ENCODE assay signal across 8 cellular contexts in genomic region chr9:128419061-128419925, GRCh38. TPM values are rescaled to one million over a fixed set of nuclear protein-coding genes. Genes with fewer than 3 reads are reported as not detected.
DNase-seq lines count a peak whose midpoint lies in the region; ATAC-seq, FAIRE-seq and TF ChIP-seq lines count a peak whose summit lies in the region.

No MANE protein-coding gene starts in this region.

- H3K4me3 Mint-ChIP-seq in stimulated activated naive CD8-positive, alpha-beta T cell treated with anti-CD3 and anti-CD28 coated beads, Interleukin-15, Interleukin-2, amounts not matched to agents 100 ng/mL and 50 ng/mL, for 24 hours: peak overlapping the region; percentile 77
- H3K4me3 Mint-ChIP-seq in WTC11: peak overlapping the region; percentile 67

- H3K27ac ChIP-seq in stomach: peak overlapping the region in 2 of 5 donors; percentile 78 to 82

- no peak for TF ChIP-seq CTCF in WTC11 (IDR thresholded peaks at IDR 0.05)
- TF ChIP-seq CTCF in fibroblast of villous mesenchyme (IDR thresholded peaks at IDR 0.05; ENCODE audit: insufficient read depth, low read depth, low read length): no peak
- no peak for TF ChIP-seq CTCF in stomach (IDR thresholded peaks at IDR 0.05)
- TF ChIP-seq CTCF in GM13977 (IDR thresholded peaks at IDR 0.05; ENCODE audit: extremely low read depth, insufficient read depth, missing control alignments): no peak

- POLR2A ChIA-PET in WTC11 (lab: Charles Lee): interaction anchor here (0.6 to 1.5 kb wide), 3 partner anchors 35 to 143 kb away, joined by 3 to 4 read pairs (median 4); partner anchors contain the start of genes GOLGA2 and SWI5

- H3K36me3 Mint-ChIP-seq in stimulated activated naive CD8-positive, alpha-beta T cell treated with anti-CD3 and anti-CD28 coated beads, Interleukin-15, Interleukin-2, amounts not matched to agents 100 ng/mL and 50 ng/mL, for 24 hours (ENCODE audit: low read depth): no peaks in the 10 kb centered on the region
- H3K36me3 Mint-ChIP-seq in WTC11: no peaks in the 10 kb centered on the region

- TF ChIP-seq EP300 in stomach (IDR thresholded peaks at IDR 0.05): no peak

- 8 to 16% (median 10%) methylated on average over 22 to 28 of the region's 28 CpGs for WGBS in stomach, 5 donors

- no peak for TF ChIP-seq POLR2A in stomach (IDR thresholded peaks at IDR 0.05)
- no peak for TF ChIP-seq POLR2A in GM12892 (IDR thresholded peaks at IDR 0.05; ENCODE audit: low read depth, low read length)

- intact Hi-C loops in stomach (cut with DNase I; ENCODE audit: low total_unique reads): no loop called here

- no peak for DNase-seq in stimulated activated naive CD8-positive, alpha-beta T cell treated with anti-CD3 and anti-CD28 coated beads, Interleukin-15, Interleukin-2, amounts not matched to agents 100 U/mL and 50 U/mL, for 24 hours
- no peak for DNase-seq in WTC11 (ENCODE audit: low spot score)
- DNase-seq in fibroblast of villous mesenchyme (ENCODE audit: low read depth): peak; percentile 54
- no peak for DNase-seq in stomach
- no peak for DNase-seq in GM12892 (ENCODE audit: insufficient read length)
- no peak for DNase-seq in GM13977 (ENCODE audit: low spot score)

- no peak overlapping the region for H3K27ac Mint-ChIP-seq in stimulated activated naive CD8-positive, alpha-beta T cell treated with anti-CD3 and anti-CD28 coated beads, Interleukin-15, Interleukin-2, amounts not matched to agents 100 ng/mL and 50 ng/mL, for 24 hours
- H3K27ac Mint-ChIP-seq in WTC11: no peak overlapping the region

- H3K4me1 ChIP-seq in stomach: peaks cover 13 to 32% (median 29%) of the 10 kb centered on the region in 4 donors

- no peaks in the 10 kb centered on the region for H3K9me3 ChIP-seq in stomach

- no peak for FAIRE-seq in GM12892 (lab: Jason Lieb, UNC)

- H3K9me3 Mint-ChIP-seq in stimulated activated naive CD8-positive, alpha-beta T cell treated with anti-CD3 and anti-CD28 coated beads, Interleukin-15, Interleukin-2, amounts not matched to agents 100 ng/mL and 50 ng/mL, for 24 hours: no peaks in the 10 kb centered on the region
- no peaks in the 10 kb centered on the region for H3K9me3 Mint-ChIP-seq in WTC11

- peaks cover 0 to 56% (median 27%) of the 10 kb centered on the region in 3 donors for H3K27me3 ChIP-seq in stomach

- H3K4me3 ChIP-seq in fibroblast of villous mesenchyme (ENCODE audit: low read depth, low read length): peak overlapping the region; percentile 77
- H3K4me3 ChIP-seq in stomach: peak overlapping the region; percentile 92 to 98 (median 95)

- in situ Hi-C loops in GM13977 (cut with MboI; ENCODE audit: low pct_unique_long_range_greater_than_20kb, low sequenced_read_pairs, unreplicated experiment): no loop called here

- CTCF ChIA-PET in WTC11 (lab: Charles Lee): interaction anchor here (0.6 to 4.5 kb wide), 47 partner anchors 7 to 411 kb away, joined by 3 to 58 read pairs (median 5); partner anchors contain the start of genes DNM1, GLE1, ODF2 and SLC27A4

- peaks cover 0 to 10% (median 0%) of the 10 kb centered on the region in 4 donors for H3K36me3 ChIP-seq in stomach

- peaks cover 34% of the 10 kb centered on the region for H3K27me3 Mint-ChIP-seq in stimulated activated naive CD8-positive, alpha-beta T cell treated with anti-CD3 and anti-CD28 coated beads, Interleukin-15, Interleukin-2, amounts not matched to agents 100 ng/mL and 50 ng/mL, for 24 hours
- H3K27me3 Mint-ChIP-seq in WTC11 (ENCODE audit: low read depth): peaks cover 59% of the 10 kb centered on the region

- H3K4me1 Mint-ChIP-seq in stimulated activated naive CD8-positive, alpha-beta T cell treated with anti-CD3 and anti-CD28 coated beads, Interleukin-15, Interleukin-2, amounts not matched to agents 100 ng/mL and 50 ng/mL, for 24 hours (ENCODE audit: low read depth): peaks cover 14% of the 10 kb centered on the region
- peaks cover 32% of the 10 kb centered on the region for H3K4me1 Mint-ChIP-seq in WTC11

- ATAC-seq in stimulated activated naive CD8-positive, alpha-beta T cell treated with anti-CD3 and anti-CD28 coated beads, Interleukin-15, Interleukin-2, amounts not matched to agents 100 U/mL and 50 U/mL, for 24 hours: no peak
- ATAC-seq in WTC11 (0 out of 2 replicates have a peak, but pooled peaks have one; percentile 3), HG02798 (IDR thresholded peaks at IDR 0.05; ENCODE audit: poor library complexity, unreplicated experiment) (no peak)

TF ChIP-seq in WTC11, 78 proteins besides CTCF, POLR2A, EP300 and RAD21:
- TF ChIP-seq PRRX2 (CRISPR knock-in tag; IDR thresholded peaks at IDR 0.05): no peak

RNA-seq across cellular contexts. Expression of gene CERCAM, which starts 1.4 kb away (rescaled TPM):
- total RNA-seq in WTC11 (2021) (13.7 to 15.9 TPM (median 15.2 TPM) in 3 replicates), fibroblast of villous mesenchyme (80.2 and 86.8 TPM in 2 replicates), stomach (10 to 100 TPM in 4 of 5 donors, 1 to 10 TPM in 1; 5.5 to 22.8 (median 13.9) TPM)
- 10 to 100 TPM in 2 of 3 donors, 1 to 10 TPM in 1; 6.3 to 12.1 (median 10.6) TPM for polyA plus RNA-seq in stomach
- 1.5 TPM for polyA plus RNA-seq in GM12892 (2012; ENCODE audit: missing spikeins)

RNA-seq across cellular contexts. Expression of gene ODF2, which starts 36.5 kb away (rescaled TPM):
- total RNA-seq in WTC11 (2021) (29.3 to 31.9 TPM (median 29.9 TPM) in 3 replicates), fibroblast of villous mesenchyme (33.5 and 44.5 TPM in 2 replicates), stomach (10 to 100 TPM in 4 of 5 donors, 1 to 10 TPM in 1; 9.4 to 42.4 (median 19.4) TPM)
- polyA plus RNA-seq in stomach: 10 to 100 TPM in 1 of 3 donors, 1 to 10 TPM in 2; 7.2 to 12.7 (median 9.3) TPM
- 23.2 TPM for polyA plus RNA-seq in GM12892 (2012; ENCODE audit: missing spikeins)

RNA-seq across cellular contexts. Expression of gene URM1, which starts 48.1 kb away (rescaled TPM):
- total RNA-seq in WTC11 (2021) (52.0 to 67.9 TPM (median 54.3 TPM) in 3 replicates), fibroblast of villous mesenchyme (29.8 and 33.8 TPM in 2 replicates), stomach (10 to 100 TPM in 3 of 5 donors, 1 to 10 TPM in 1, under 1 TPM in 1; 0.58 to 28.3 (median 10.1) TPM)
- 10 to 100 TPM; 41.0 to 59.3 (median 49.7) TPM for polyA plus RNA-seq in stomach
- 41.0 TPM for polyA plus RNA-seq in GM12892 (2012; ENCODE audit: missing spikeins)
